In the genomic region with DNA sequence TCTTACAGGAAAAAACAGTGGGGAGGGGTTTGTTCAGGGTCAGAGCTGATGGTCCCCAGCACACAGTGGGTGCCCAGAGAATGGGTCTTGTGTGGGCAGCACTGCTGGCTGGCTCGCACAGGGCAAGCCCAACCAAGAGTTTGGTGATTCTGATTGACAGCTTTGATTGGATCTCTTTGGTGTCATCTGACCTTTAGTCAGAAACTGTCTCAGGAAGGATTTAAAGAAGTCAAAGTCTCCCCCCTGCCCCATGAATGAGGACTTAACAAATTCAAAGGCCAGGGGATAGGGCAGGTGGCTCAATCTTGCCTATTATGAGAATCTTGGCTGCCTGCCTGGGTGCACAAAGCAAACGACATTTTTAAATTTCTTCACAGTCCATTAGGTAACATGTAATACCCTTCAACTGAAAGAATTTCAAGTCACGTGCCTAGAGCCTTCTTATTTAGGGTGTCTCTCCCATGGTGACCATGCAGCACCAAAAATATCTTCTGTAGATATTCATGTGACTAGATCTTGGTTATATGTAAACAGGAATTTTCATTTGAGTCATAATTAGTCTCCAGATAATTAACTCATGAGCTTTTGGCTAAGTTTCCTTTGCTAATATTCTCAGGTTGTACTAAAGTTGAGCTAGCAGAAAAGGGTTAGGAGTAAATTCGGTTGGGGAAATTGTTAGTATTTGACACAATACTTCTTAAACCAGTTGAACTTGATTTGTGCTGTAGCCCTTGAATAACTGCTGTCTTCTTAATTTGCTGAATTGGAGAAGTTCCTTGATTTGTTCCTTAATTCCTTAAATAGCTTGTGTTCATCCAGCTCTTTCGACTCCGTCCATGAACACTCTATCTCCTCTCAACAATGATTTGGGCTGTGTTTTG, we compare ENCODE assay signal across 8 cellular contexts. TPM values are rescaled to one million over a fixed set of nuclear protein-coding genes. Genes with fewer than 3 reads are reported as not detected.
DNase-seq lines count a peak whose midpoint lies in the region; ATAC-seq and TF ChIP-seq lines count a peak whose summit lies in the region.

No MANE protein-coding gene starts in this region.

- WGBS in esophagus squamous epithelium, 2 donors = 36 to 42% methylated on average over 6 of the region's 6 CpGs

- H3K27me3 ChIP-seq in esophagus squamous epithelium = no peaks in the 10 kb centered on the region

- H3K9me3 ChIP-seq in esophagus squamous epithelium = no peaks in the 10 kb centered on the region

- ATAC-seq in GM21360 (IDR thresholded peaks at IDR 0.05; ENCODE audit: unreplicated experiment) (peak; percentile 53), HG03521 (IDR thresholded peaks at IDR 0.05; ENCODE audit: unreplicated experiment) (no peak)
- no peak for ATAC-seq in activated T-helper 17 cell treated with anti-CD3 and anti-CD28 coated beads, Interleukin-2, amount 50 U/mL, for 72 hours (replicated peaks)

- H3K36me3 Mint-ChIP-seq in activated T-helper 17 cell treated with anti-CD3 and anti-CD28 coated beads, Interleukin-2, amount 50 U/mL, for 72 hours (ENCODE audit: low read depth) = no peaks in the 10 kb centered on the region

- no peak for TF ChIP-seq POLR2A in esophagus squamous epithelium (IDR thresholded peaks at IDR 0.05)

- H3K27ac Mint-ChIP-seq in activated T-helper 17 cell treated with anti-CD3 and anti-CD28 coated beads, Interleukin-2, amount 50 U/mL, for 72 hours = no peak overlapping the region

- H3K27ac ChIP-seq in esophagus squamous epithelium = peak overlapping the region; percentile 76 to 93 (median 90)

- H3K4me3 ChIP-seq in esophagus squamous epithelium (no peak overlapping the region), skeletal muscle cell (ENCODE audit: low read depth, low read length) (no peak overlapping the region)

- intact Hi-C loops in esophagus squamous epithelium (cut with DNase I) = no loop called here

- peaks cover 20 to 54% (median 27%) of the 10 kb centered on the region in 3 donors for H3K4me1 ChIP-seq in esophagus squamous epithelium

- no peak for TF ChIP-seq CTCF in esophagus squamous epithelium (IDR thresholded peaks at IDR 0.05)

- DNase-seq in NCI-H446 (lab: John Stamatoyannopoulos, UW) (peak; percentile 82 to 89), esophagus squamous epithelium (lab: John Stamatoyannopoulos, UW) (no peak), skeletal muscle cell (ENCODE audit: low read depth) (peak; percentile 30), amniotic stem cell (lab: John Stamatoyannopoulos, UW) (no peak), iPS-NIHi7 (ENCODE audit: extremely low spot score) (no peak)

- H3K4me3 Mint-ChIP-seq in activated T-helper 17 cell treated with anti-CD3 and anti-CD28 coated beads, Interleukin-2, amount 50 U/mL, for 72 hours = no peak overlapping the region

- peaks cover 6% of the 10 kb centered on the region for H3K4me1 Mint-ChIP-seq in activated T-helper 17 cell treated with anti-CD3 and anti-CD28 coated beads, Interleukin-2, amount 50 U/mL, for 72 hours

- no peaks in the 10 kb centered on the region for H3K27me3 Mint-ChIP-seq in activated T-helper 17 cell treated with anti-CD3 and anti-CD28 coated beads, Interleukin-2, amount 50 U/mL, for 72 hours

- H3K36me3 ChIP-seq in esophagus squamous epithelium = no peaks in the 10 kb centered on the region

- no peaks in the 10 kb centered on the region for H3K9me3 Mint-ChIP-seq in activated T-helper 17 cell treated with anti-CD3 and anti-CD28 coated beads, Interleukin-2, amount 50 U/mL, for 72 hours

RNA-seq across cellular contexts. Expression of gene HECTD1, which starts 54.5 kb away (rescaled TPM):
- 100 to 1,000 TPM; 175 to 250 (median 194) TPM for total RNA-seq in esophagus squamous epithelium
- total RNA-seq in activated T-helper 17 cell treated with anti-CD3 and anti-CD28 coated beads, Interleukin-2, amount 50 U/mL, for 72 hours = 10 to 100 TPM; 88.3 to 92.8 TPM

Comparison
In these comparisons a context has a peak if more than half of its experiments do, and no peak if none do; other contexts are left out.
1. DNase-seq: peak in NCI-H446 (2 of 2) and skeletal muscle cell (single experiment); none in esophagus squamous epithelium (single experiment), amniotic stem cell (single experiment) and iPS-NIHi7 (single experiment).